In the genomic region with DNA sequence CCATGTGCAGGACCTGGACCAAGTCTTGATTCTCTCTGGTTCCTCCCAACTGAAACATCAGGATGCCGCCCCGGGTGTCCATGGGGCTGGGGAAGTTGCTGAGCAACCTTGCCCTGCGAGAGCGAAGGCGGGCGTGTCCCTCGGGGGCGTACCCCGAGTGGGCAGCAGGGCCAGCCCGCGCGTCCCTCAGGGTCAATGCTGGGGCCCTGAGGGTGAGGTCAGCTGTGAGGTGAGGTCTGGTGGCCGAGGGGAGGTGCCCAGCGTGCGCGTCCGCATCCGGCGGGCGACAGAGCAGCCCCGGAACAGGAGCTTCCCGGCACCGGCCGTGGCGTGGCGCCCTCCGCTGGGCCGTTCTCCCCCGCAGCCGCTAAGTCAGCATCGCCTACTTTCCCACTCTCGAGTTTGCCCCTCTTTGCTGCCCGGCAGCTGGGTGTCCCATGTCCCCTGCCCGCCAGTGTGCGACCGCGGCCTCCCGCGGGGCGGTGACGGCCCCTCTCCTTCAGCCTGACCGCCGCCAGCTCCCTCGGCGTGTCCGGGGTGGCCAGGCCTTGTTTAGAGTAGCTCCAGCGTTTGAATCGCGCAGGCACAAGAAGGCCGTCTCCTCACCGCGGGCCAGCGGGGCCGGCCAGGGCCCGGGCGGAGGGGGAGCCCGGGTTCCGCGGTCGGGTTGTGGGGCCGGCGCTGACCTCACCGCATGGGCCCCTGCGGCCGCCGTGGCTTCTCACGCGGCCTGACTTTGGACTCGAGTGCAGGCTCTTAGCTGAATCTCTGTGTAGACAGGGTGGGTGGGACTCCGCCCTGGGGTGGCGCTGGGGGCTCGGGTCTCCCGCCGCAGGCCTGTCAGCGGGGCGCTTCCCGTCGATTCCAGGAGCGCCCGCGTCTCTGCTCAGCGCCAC, we compare ENCODE assay signal across 8 cellular contexts. TPM values are rescaled to one million over a fixed set of nuclear protein-coding genes. Genes with fewer than 3 reads are reported as not detected.
DNase-seq lines count a peak whose midpoint lies in the region; ATAC-seq and TF ChIP-seq lines count a peak whose summit lies in the region.

No MANE protein-coding gene starts in this region.

- H3K4me1 ChIP-seq in iPS-15b (ENCODE audit: control insufficient read depth, insufficient read depth, low read length): no peaks in the 10 kb centered on the region

- DNase-seq in ACHN: peak; percentile 46
- DNase-seq in SKM-1 (lab: John Stamatoyannopoulos, UW; ENCODE audit: unreplicated experiment): peak; percentile 25
- peak; percentile 7 for DNase-seq in renal cortical epithelial cell (ENCODE audit: low read depth)

- peak overlapping the region in 3 of 5 experiments; percentile 60 to 76 (median 75) for H3K4me3 Mint-ChIP-seq in brain

- H3K27ac Mint-ChIP-seq in brain: no peak overlapping the region

- H3K4me3 ChIP-seq in iPS-15b (ENCODE audit: low read depth, low read length): peak overlapping the region; percentile 67

- in situ Hi-C loops in ACHN (cut with HindIII; ENCODE audit: low pct_ligation_motif_present, low pct_unique_long_range_greater_than_20kb, low sequenced_read_pairs): no loop called here

- H3K4me1 Mint-ChIP-seq in brain: peaks cover 19% of the 10 kb centered on the region

- peak in 1 of 2 experiments; percentile 61 for TF ChIP-seq CTCF in brain (conservative IDR thresholded peaks at IDR 0.05)

- H3K27me3 Mint-ChIP-seq in brain: peaks cover 29% of the 10 kb centered on the region

- H3K9me3 ChIP-seq in iPS-15b (ENCODE audit: control insufficient read depth, insufficient read depth, low read length): no peaks in the 10 kb centered on the region

- H3K9me3 Mint-ChIP-seq in brain: peaks cover 0 to 2% (median 0%) of the 10 kb centered on the region in 5 experiments

- peaks cover 37% of the 10 kb centered on the region for H3K27me3 ChIP-seq in iPS-15b (ENCODE audit: control insufficient read depth, insufficient read depth, low read length)

- ATAC-seq in GM18907 (IDR thresholded peaks at IDR 0.05; ENCODE audit: unreplicated experiment) (peak; percentile 84), HG03280 (IDR thresholded peaks at IDR 0.05; ENCODE audit: unreplicated experiment) (peak; percentile 61), HG03469 (IDR thresholded peaks at IDR 0.05; ENCODE audit: unreplicated experiment) (no peak)

- H3K36me3 ChIP-seq in iPS-15b (ENCODE audit: control insufficient read depth, insufficient read depth, low read length): no peaks in the 10 kb centered on the region

- H3K36me3 Mint-ChIP-seq in brain: no peaks in the 10 kb centered on the region

- no peak overlapping the region for H3K9ac ChIP-seq in iPS-15b (ENCODE audit: low read depth, low read length)

RNA-seq across cellular contexts. Expression of a gene that starts 33.0 kb away (rescaled TPM):
- polyA plus RNA-seq in brain (ENCODE audit: insufficient read depth, low read depth, low replicate concordance): not detected
- 0.05 TPM in 1 of 2 replicates, not detected in the other for total RNA-seq in renal cortical epithelial cell
